10 cellular contexts compared by ENCODE assay signal in genomic region chr20:64080813-64081619, GRCh38. TPM values are rescaled to one million over a fixed set of nuclear protein-coding genes. Genes with fewer than 3 reads are reported as not detected.
DNase-seq lines count a peak whose midpoint lies in the region; ATAC-seq and TF ChIP-seq lines count a peak whose summit lies in the region.
"Had no signal": no experiment of that assay in that cellular context is flagged by ENCODE, and none has a peak within 500 bp of the region (broad histone marks: within the 10 kb centered on the region; RNA-seq: fewer than 3 reads in every experiment).

No MANE protein-coding gene starts in this region.

- intact Hi-C loops in sciatic nerve (cut with DNase I), result no loop called here

- peak overlapping the region; percentile 67 for H3K4me3 Mint-ChIP-seq in activated CD8-positive, alpha-beta memory T cell treated with anti-CD3 and anti-CD28 coated beads, Interleukin-2, amount 10 ng/mL, durations not matched to agents 7 days and 5 days
- H3K4me3 Mint-ChIP-seq in endothelial cell (ENCODE audit: unreplicated experiment), result peak overlapping the region; percentile 94
- H3K4me3 Mint-ChIP-seq in stimulated activated naive B cell treated with anti-CD40 and anti-IgM and Interleukin-4, amounts not matched to agents 10 μg/mL and 1 μg/mL and 100 μg/mL, for 72 hours, result peak overlapping the region; percentile 84 to 88

- CTCF ChIA-PET in activated CD8-positive, alpha-beta memory T cell treated with anti-CD3 and anti-CD28 coated beads, Interleukin-2, amount 10 ng/mL, durations not matched to agents 7 days and 5 days (lab: Charles Lee), result interaction anchor here (0.9 to 8.4 kb wide), 6 partner anchors 14 to 101 kb away, joined by 3 to 110 read pairs (median 19); no protein-coding TSS in a partner anchor
- CTCF ChIA-PET in RWPE1 (lab: Yijun Ruan, JAX), result interaction anchor here (0.5 to 6.6 kb wide), 8 partner anchors 8 to 996 kb away, joined by 3 to 59 read pairs (median 4); no protein-coding TSS in a partner anchor

- POLR2A ChIA-PET in RWPE1 (lab: Yijun Ruan, JAX; ENCODE audit: low non-redundant PET), result no interaction called here

- H3K9me3 Mint-ChIP-seq in activated CD8-positive, alpha-beta memory T cell treated with anti-CD3 and anti-CD28 coated beads, Interleukin-2, amount 10 ng/mL, durations not matched to agents 7 days and 5 days (ENCODE audit: low read depth), result no peaks in the 10 kb centered on the region
- H3K9me3 Mint-ChIP-seq in endothelial cell (ENCODE audit: unreplicated experiment), result no peaks in the 10 kb centered on the region
- no peaks in the 10 kb centered on the region for H3K9me3 Mint-ChIP-seq in stimulated activated naive B cell treated with anti-CD40 and anti-IgM and Interleukin-4, amounts not matched to agents 10 μg/mL and 1 μg/mL and 100 μg/mL, for 72 hours

- peaks cover 26% of the 10 kb centered on the region for H3K27me3 Mint-ChIP-seq in activated CD8-positive, alpha-beta memory T cell treated with anti-CD3 and anti-CD28 coated beads, Interleukin-2, amount 10 ng/mL, durations not matched to agents 7 days and 5 days
- H3K27me3 Mint-ChIP-seq in endothelial cell (ENCODE audit: unreplicated experiment), result peaks cover 15% of the 10 kb centered on the region
- peaks cover 5 to 26% of the 10 kb centered on the region in 2 donors for H3K27me3 Mint-ChIP-seq in stimulated activated naive B cell treated with anti-CD40 and anti-IgM and Interleukin-4, amounts not matched to agents 10 μg/mL and 1 μg/mL and 100 μg/mL, for 72 hours

- H3K27ac Mint-ChIP-seq in activated CD8-positive, alpha-beta memory T cell treated with anti-CD3 and anti-CD28 coated beads, Interleukin-2, amount 10 ng/mL, durations not matched to agents 7 days and 5 days, result peak overlapping the region; percentile 62
- no peak overlapping the region for H3K27ac Mint-ChIP-seq in endothelial cell (ENCODE audit: unreplicated experiment)
- H3K27ac Mint-ChIP-seq in stimulated activated naive B cell treated with anti-CD40 and anti-IgM and Interleukin-4, amounts not matched to agents 10 μg/mL and 1 μg/mL and 100 μg/mL, for 72 hours, result peak overlapping the region; percentile 56

- H3K4me1 Mint-ChIP-seq in activated CD8-positive, alpha-beta memory T cell treated with anti-CD3 and anti-CD28 coated beads, Interleukin-2, amount 10 ng/mL, durations not matched to agents 7 days and 5 days, result peaks cover 31% of the 10 kb centered on the region
- peaks cover 25% of the 10 kb centered on the region for H3K4me1 Mint-ChIP-seq in endothelial cell (ENCODE audit: unreplicated experiment)
- H3K4me1 Mint-ChIP-seq in stimulated activated naive B cell treated with anti-CD40 and anti-IgM and Interleukin-4, amounts not matched to agents 10 μg/mL and 1 μg/mL and 100 μg/mL, for 72 hours, result peaks cover 45 to 78% of the 10 kb centered on the region in 2 donors

- H3K36me3 Mint-ChIP-seq in activated CD8-positive, alpha-beta memory T cell treated with anti-CD3 and anti-CD28 coated beads, Interleukin-2, amount 10 ng/mL, durations not matched to agents 7 days and 5 days, result peaks cover 10% of the 10 kb centered on the region
- H3K36me3 Mint-ChIP-seq in endothelial cell (ENCODE audit: low read depth, unreplicated experiment), result peaks cover 4% of the 10 kb centered on the region
- H3K36me3 Mint-ChIP-seq in stimulated activated naive B cell treated with anti-CD40 and anti-IgM and Interleukin-4, amounts not matched to agents 10 μg/mL and 1 μg/mL and 100 μg/mL, for 72 hours, result peaks cover 8 to 13% of the 10 kb centered on the region in 2 donors

- ATAC-seq in activated CD8-positive, alpha-beta memory T cell treated with anti-CD3 and anti-CD28 coated beads, Interleukin-2, amount 10 ng/mL, durations not matched to agents 7 days and 5 days, result no peak
- ATAC-seq in stimulated activated naive B cell treated with anti-CD40 and anti-IgM and Interleukin-4, amounts not matched to agents 10 μg/mL and 1 μg/mL and 100 μg/mL, for 72 hours (replicated peaks), result no peak
- ATAC-seq in GM18868 (IDR thresholded peaks at IDR 0.05; ENCODE audit: unreplicated experiment) (no peak), GM18502 (IDR thresholded peaks at IDR 0.05; ENCODE audit: poor library complexity, unreplicated experiment) (no peak), sciatic nerve (no peak)

- TF ChIP-seq CTCF in RWPE1 (conservative IDR thresholded peaks at IDR 0.05; ENCODE audit: low read depth), result no peak
- TF ChIP-seq CTCF in endothelial cell (IDR thresholded peaks at IDR 0.05; ENCODE audit: unreplicated experiment), result no peak

- no peak for DNase-seq in activated CD8-positive, alpha-beta memory T cell treated with anti-CD3 and anti-CD28 coated beads, Interleukin-2, amount 10 ng/mL, durations not matched to agents 7 days and 5 days
- no peak for DNase-seq in activated CD8-positive, alpha-beta memory T cell treated with anti-CD3 and anti-CD28 coated beads, Interleukin-2, amount 50 U/mL, for 48 hours
- DNase-seq in RWPE1 (ENCODE audit: low spot score) (no peak), endothelial cell (ENCODE audit: low spot score) (no peak), sciatic nerve (ENCODE audit: low spot score) (no peak)
- DNase-seq in stimulated activated naive B cell treated with anti-CD40 and anti-IgM and Interleukin-4, amounts not matched to agents 10 μg/mL and 1 μg/mL and 100 μg/mL, for 72 hours, result no peak
- DNase-seq: NCI-H774, posterior cingulate gyrus had no signal

- peak overlapping the region; percentile 77 for H3K27ac ChIP-seq in RWPE1

RNA-seq across cellular contexts. Expression of gene OPRL1, which starts 1.1 kb away (rescaled TPM):
- under 1 TPM; 0.75 to 0.99 TPM for total RNA-seq in activated CD8-positive, alpha-beta memory T cell treated with anti-CD3 and anti-CD28 coated beads, Interleukin-2, amount 10 ng/mL, durations not matched to agents 7 days and 5 days
- total RNA-seq in endothelial cell (ENCODE audit: unreplicated experiment) (10.2 TPM), sciatic nerve (1.0 TPM)

RNA-seq across cellular contexts. Expression of gene RGS19, which starts 1.7 kb away (rescaled TPM):
- total RNA-seq in activated CD8-positive, alpha-beta memory T cell treated with anti-CD3 and anti-CD28 coated beads, Interleukin-2, amount 10 ng/mL, durations not matched to agents 7 days and 5 days, result 100 to 1,000 TPM in 1 of 2 experiments, 10 to 100 TPM in 1; 84.5 to 119 TPM
- total RNA-seq in endothelial cell (ENCODE audit: unreplicated experiment) (26.2 TPM), sciatic nerve (10.8 TPM)

RNA-seq across cellular contexts. Expression of gene LKAAEAR1, which starts 3.2 kb away (rescaled TPM):
- not detected for total RNA-seq in activated CD8-positive, alpha-beta memory T cell treated with anti-CD3 and anti-CD28 coated beads, Interleukin-2, amount 10 ng/mL, durations not matched to agents 7 days and 5 days
- not detected for total RNA-seq in endothelial cell (ENCODE audit: unreplicated experiment)
- total RNA-seq in sciatic nerve, result not detected

RNA-seq across cellular contexts. Expression of gene TCEA2, which starts 18.0 kb away (rescaled TPM):
- 10 to 100 TPM; 54.3 to 57.4 TPM for total RNA-seq in activated CD8-positive, alpha-beta memory T cell treated with anti-CD3 and anti-CD28 coated beads, Interleukin-2, amount 10 ng/mL, durations not matched to agents 7 days and 5 days
- total RNA-seq in endothelial cell (ENCODE audit: unreplicated experiment), result 123 TPM
- 81.2 TPM for total RNA-seq in sciatic nerve

RNA-seq across cellular contexts. Expression of gene NPBWR2, which starts 26.3 kb away (rescaled TPM):
- not detected for total RNA-seq in activated CD8-positive, alpha-beta memory T cell treated with anti-CD3 and anti-CD28 coated beads, Interleukin-2, amount 10 ng/mL, durations not matched to agents 7 days and 5 days
- total RNA-seq in endothelial cell (ENCODE audit: unreplicated experiment) (not detected), sciatic nerve (not detected)
